Comparison of ENCODE assay signal across 17 cellular contexts in the genomic region with DNA sequence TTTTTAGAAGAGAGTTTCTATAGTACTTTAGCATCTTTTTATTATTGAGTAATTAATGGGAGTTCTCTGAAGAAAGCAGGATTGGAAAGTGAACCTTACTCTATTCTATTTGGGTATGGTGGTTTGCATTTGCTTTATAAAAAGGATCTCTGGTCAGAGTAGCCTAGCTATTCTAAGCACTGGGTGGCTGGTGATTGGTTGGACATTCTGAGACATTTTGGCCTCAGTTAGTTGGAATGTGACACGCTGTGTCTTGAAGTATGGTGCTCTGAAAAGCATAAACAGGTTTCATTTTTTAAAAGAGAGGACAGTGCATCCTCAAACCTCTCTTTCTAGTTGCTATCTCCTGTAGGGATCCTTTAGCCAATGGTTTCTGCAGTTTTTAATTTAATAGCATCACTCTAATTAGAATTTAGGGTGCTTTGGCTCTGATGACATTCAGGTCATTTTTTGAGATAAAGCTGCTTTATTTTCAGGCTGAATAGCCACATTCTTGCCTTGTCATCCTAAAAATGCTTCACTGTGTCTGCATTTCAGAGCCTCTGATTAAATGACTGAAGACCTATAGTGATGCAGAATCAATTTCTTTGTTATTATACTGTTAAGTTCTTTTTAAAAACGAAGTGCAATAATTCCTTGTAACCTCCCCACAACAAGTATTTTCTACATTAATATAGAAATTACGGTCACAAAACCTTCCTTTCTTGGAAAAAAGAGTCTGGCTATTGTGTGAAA. TPM values are rescaled to one million over a fixed set of nuclear protein-coding genes. Genes with fewer than 3 reads are reported as not detected.
DNase-seq lines count a peak whose midpoint lies in the region; TF ChIP-seq lines count a peak whose summit lies in the region.
"Had no signal": no experiment of that assay in that cellular context is flagged by ENCODE, and none has a peak within 500 bp of the region (broad histone marks: within the 10 kb centered on the region; RNA-seq: fewer than 3 reads in every experiment).

No MANE protein-coding gene starts in this region.

- H3K9me3 ChIP-seq in HAP-1, result no peaks in the 10 kb centered on the region
- H3K9me3 ChIP-seq: BE2C had no signal

- DNase-seq in HAP-1 (ENCODE audit: low spot score in 2 of 2) (peak; percentile 62 to 97), cerebellum (ENCODE audit: low spot score) (peak; percentile 19), medulla oblongata (ENCODE audit: extremely low spot score) (peak; percentile 7), substantia nigra (lab: John Stamatoyannopoulos, UW) (no peak), HEK293T (ENCODE audit: extremely low spot score) (no peak), AG08396 (ENCODE audit: low spot score) (no peak), germinal center (ENCODE audit: low spot score) (no peak)
- DNase-seq: BE2C; CD4-positive, alpha-beta memory T cell; DMS153; DMS79 treated with DMSO at 0.1 percent for 48 hours; EL; GF-D8; H7; HFFc6 had no signal

- CTCF ChIA-PET in HEK293T (lab: Yijun Ruan, JAX), result interaction anchor here (0.6 kb wide), 1 partner anchor 1045 kb away, joined by 3 read pairs; no protein-coding TSS in a partner anchor

- POLR2A ChIA-PET in HEK293T (lab: Yijun Ruan, JAX), result no interaction called here

- no peaks in the 10 kb centered on the region for H3K27me3 ChIP-seq in HAP-1 (ENCODE audit: low read depth)
- H3K27me3 ChIP-seq: BE2C had no signal

- no peaks in the 10 kb centered on the region for H3K36me3 ChIP-seq in HAP-1 (replicated peaks)
- H3K36me3 ChIP-seq: BE2C had no signal

- peak overlapping the region; percentile 14 for H3K27ac ChIP-seq in substantia nigra (ENCODE audit: low read depth, low read length, poor library complexity, severe bottlenecking)
- H3K27ac ChIP-seq: C4-2B had no signal

- in situ Hi-C loops in HAP-1 (cut with MboI; ENCODE audit: low sequenced_read_pairs), result no loop called here

- H3K4me3 ChIP-seq in HAP-1, result no peak overlapping the region
- H3K4me3 ChIP-seq: K562 had no signal

- peaks cover 28% of the 10 kb centered on the region for H3K4me1 ChIP-seq in HAP-1
- H3K4me1 ChIP-seq: BE2C had no signal

TF ChIP-seq in HEK293T, 16 proteins besides CTCF, POLR2A, EP300 and RAD21:
- no peak for TF ChIP-seq ARNT (IDR thresholded peaks at IDR 0.05)
- TF ChIP-seq CTBP1 (IDR thresholded peaks at IDR 0.05; ENCODE audit: borderline replicate concordance), result no peak
- TF ChIP-seq L3MBTL2 (conservative IDR thresholded peaks at IDR 0.05), result no peak
- no peak for TF ChIP-seq LEF1 (IDR thresholded peaks at IDR 0.05; ENCODE audit: borderline replicate concordance)
- TF ChIP-seq ELF4 (IDR thresholded peaks at IDR 0.05), result no peak
- no peak for TF ChIP-seq HDGF (IDR thresholded peaks at IDR 0.05; ENCODE audit: borderline replicate concordance)
- no peak for TF ChIP-seq BHLHE40 (IDR thresholded peaks at IDR 0.05; ENCODE audit: borderline replicate concordance)
- TF ChIP-seq, protein P1, sequence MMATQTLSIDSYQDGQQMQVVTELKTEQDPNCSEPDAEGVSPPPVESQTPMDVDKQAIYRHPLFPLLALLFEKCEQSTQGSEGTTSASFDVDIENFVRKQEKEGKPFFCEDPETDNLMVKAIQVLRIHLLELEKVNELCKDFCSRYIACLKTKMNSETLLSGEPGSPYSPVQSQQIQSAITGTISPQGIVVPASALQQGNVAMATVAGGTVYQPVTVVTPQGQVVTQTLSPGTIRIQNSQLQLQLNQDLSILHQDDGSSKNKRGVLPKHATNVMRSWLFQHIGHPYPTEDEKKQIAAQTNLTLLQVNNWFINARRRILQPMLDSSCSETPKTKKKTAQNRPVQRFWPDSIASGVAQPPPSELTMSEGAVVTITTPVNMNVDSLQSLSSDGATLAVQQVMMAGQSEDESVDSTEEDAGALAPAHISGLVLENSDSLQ (IDR thresholded peaks at IDR 0.05), result no peak
- no peak for TF ChIP-seq FOXM1 (IDR thresholded peaks at IDR 0.05; ENCODE audit: borderline replicate concordance)
- TF ChIP-seq FOXK2 (IDR thresholded peaks at IDR 0.05), result no peak

RNA-seq across cellular contexts. Expression of a gene that starts 20.6 kb away (rescaled TPM):
- total RNA-seq in cerebellum, result 50.7 TPM

Comparison
In these comparisons a context has a peak if more than half of its experiments do, and no peak if none do; other contexts are left out.
1. DNase-seq: peak in HAP-1 (2 of 2), cerebellum (single experiment) and medulla oblongata (single experiment); none in substantia nigra (0 of 49), HEK293T (single experiment), AG08396 (single experiment) and germinal center (single experiment).